In genomic region chr20:58850693-58851174, GRCh38 we compare ENCODE assay signal across 8 cellular contexts. TPM values are rescaled to one million over a fixed set of nuclear protein-coding genes. Genes with fewer than 3 reads are reported as not detected.
A peak's percentile ranks its signal among the peaks of the same experiment; 100 is the strongest.
DNase-seq lines count a peak whose midpoint lies in the region; ATAC-seq and TF ChIP-seq lines count a peak whose summit lies in the region.

Gene GNAS-AS1, minus strand, starts transcription at chr20:58850902.

- peaks cover 10 to 43% (median 30%) of the 10 kb centered on the region in 7 donors for H3K9me3 Mint-ChIP-seq in CD14-positive monocyte

- no peak for TF ChIP-seq CTCF in CD14-positive monocyte (IDR thresholded peaks at IDR 0.05)

- no peak for DNase-seq in CD14-positive monocyte (ENCODE audit: low spot score)
- DNase-seq in caudate nucleus (lab: John Stamatoyannopoulos, UW), result peak in 50 of 61 donors; percentile 11 to 72 (median 48)
- peak; percentile 72 to 73 for DNase-seq in left colon
- peak; percentile 74 for DNase-seq in stimulated activated CD4-positive, alpha-beta T cell treated with anti-CD3 and anti-CD28 coated beads, Interleukin-2, amount 100 ng/mL, for 4 hours (ENCODE audit: low read depth)

- H3K4me1 Mint-ChIP-seq in CD14-positive monocyte, result peaks cover 30% of the 10 kb centered on the region

- H3K4me3 ChIP-seq in HUES48 (ENCODE audit: low read depth, low read length), result peak within 1 kb of the TSS; percentile 74

- peaks cover 0 to 4% of the 10 kb centered on the region in 2 donors for H3K36me3 Mint-ChIP-seq in CD14-positive monocyte

- peak within 1 kb of the TSS; percentile 59 to 74 for H3K4me3 Mint-ChIP-seq in CD14-positive monocyte

- peaks cover 45% of the 10 kb centered on the region for H3K4me1 ChIP-seq in HUES48 (ENCODE audit: control insufficient read depth, insufficient read depth, low read length)

- peaks cover 69 to 89% (median 81%) of the 10 kb centered on the region in 3 donors for H3K27me3 Mint-ChIP-seq in CD14-positive monocyte (ENCODE audit: low read depth in 3 of 3)

- peak within 1 kb of the TSS; percentile 52 for H3K27ac ChIP-seq in HUES48 (ENCODE audit: low read depth, low read length)
- no peak within 1 kb of the TSS for H3K27ac ChIP-seq in caudate nucleus (ENCODE audit: low read depth, low read length)

- intact Hi-C loops in CD14-positive monocyte (cut with micrococcal nuclease), result loop anchor here in 1 of 2 donors (10.0 kb wide), 1 partner anchor 206 kb away; no protein-coding TSS in a partner anchor
- intact Hi-C loops in left colon (cut with DNase I, micrococcal nuclease), result no loop called here

- H3K27ac Mint-ChIP-seq in CD14-positive monocyte, result no peak within 1 kb of the TSS

- ATAC-seq in GM21360 (IDR thresholded peaks at IDR 0.05; ENCODE audit: unreplicated experiment) (peak; percentile 80), left colon (peak; percentile 83), GM18861 (IDR thresholded peaks at IDR 0.05; ENCODE audit: unreplicated experiment) (no peak)
- ATAC-seq in activated CD4-positive, CD25-positive, alpha-beta regulatory T cell treated with anti-CD3 and anti-CD28 coated beads, Interleukin-2, amount 50 U/mL, for 24 hours, result peak; percentile 89 to 91

- peaks cover 43% of the 10 kb centered on the region for H3K27me3 ChIP-seq in HUES48 (ENCODE audit: control insufficient read depth, insufficient read depth, low read length)

- H3K9ac ChIP-seq in HUES48 (ENCODE audit: low read depth, low read length), result peak within 1 kb of the TSS; percentile 84

- H3K9me3 ChIP-seq in HUES48 (ENCODE audit: control insufficient read depth, insufficient read depth, low read length), result no peaks in the 10 kb centered on the region

- peaks cover 31% of the 10 kb centered on the region for H3K36me3 ChIP-seq in HUES48 (ENCODE audit: control insufficient read depth, insufficient read depth, low read length)

RNA-seq across cellular contexts. Expression of gene GNAS-AS1, which starts in this region (rescaled TPM):
- polyA plus RNA-seq in CD14-positive monocyte, result not detected
- 1 to 10 TPM in 1 of 2 donors, under 1 TPM in 1; 0.87 to 1.1 TPM for total RNA-seq in left colon
